In genomic region chr17:9021158-9021984, GRCh38 we compare ENCODE assay signal across 8 cellular contexts. TPM values are rescaled to one million over a fixed set of nuclear protein-coding genes. Genes with fewer than 3 reads are reported as not detected.
DNase-seq lines count a peak whose midpoint lies in the region; ATAC-seq and TF ChIP-seq lines count a peak whose summit lies in the region.

Gene NTN1, plus strand, starts transcription at chr17:9021510. Its CDS starts 864 bp downstream, at chr17:9022374.

- H3K4me3 Mint-ChIP-seq in activated CD8-positive, alpha-beta T cell treated with anti-CD3 and anti-CD28 coated beads for 36 hours = peak within 1 kb of the TSS; percentile 79
- peak within 1 kb of the TSS; percentile 79 for H3K4me3 Mint-ChIP-seq in endothelial cell (ENCODE audit: unreplicated experiment)

- peaks cover 51% of the 10 kb centered on the region for H3K27me3 Mint-ChIP-seq in activated CD8-positive, alpha-beta T cell treated with anti-CD3 and anti-CD28 coated beads for 36 hours
- H3K27me3 Mint-ChIP-seq in endothelial cell (ENCODE audit: unreplicated experiment) = peaks cover 16% of the 10 kb centered on the region

- peaks cover 7% of the 10 kb centered on the region for H3K4me1 Mint-ChIP-seq in activated CD8-positive, alpha-beta T cell treated with anti-CD3 and anti-CD28 coated beads for 36 hours (ENCODE audit: low read depth)
- H3K4me1 Mint-ChIP-seq in endothelial cell (ENCODE audit: unreplicated experiment) = peaks cover 11% of the 10 kb centered on the region

- CTCF ChIA-PET in AG04449 (lab: Yijun Ruan, JAX) = no interaction called here
- CTCF ChIA-PET in activated CD8-positive, alpha-beta T cell treated with anti-CD3 and anti-CD28 coated beads for 36 hours (lab: Charles Lee) = interaction anchor here (1.5 to 2.3 kb wide), 3 partner anchors 17 to 508 kb away, joined by 4 to 9 read pairs (median 6); no protein-coding TSS in a partner anchor

- no peaks in the 10 kb centered on the region for H3K9me3 Mint-ChIP-seq in activated CD8-positive, alpha-beta T cell treated with anti-CD3 and anti-CD28 coated beads for 36 hours
- H3K9me3 Mint-ChIP-seq in endothelial cell (ENCODE audit: unreplicated experiment) = no peaks in the 10 kb centered on the region

- in situ Hi-C loops in KBM-7 (cut with MboI; ENCODE audit: low pct_unique_long_range_greater_than_20kb, low sequenced_read_pairs) = no loop called here

- TF ChIP-seq CTCF in AG04449 (IDR thresholded peaks at IDR 0.05; ENCODE audit: insufficient read depth, low read length, missing control alignments) = no peak
- TF ChIP-seq CTCF in activated CD8-positive, alpha-beta T cell treated with anti-CD3 and anti-CD28 coated beads for 36 hours (IDR thresholded peaks at IDR 0.05) = no peak
- no peak for TF ChIP-seq CTCF in endothelial cell (IDR thresholded peaks at IDR 0.05; ENCODE audit: unreplicated experiment)

- POLR2A ChIA-PET in AG04449 (lab: Yijun Ruan, JAX) = no interaction called here
- POLR2A ChIA-PET in activated CD8-positive, alpha-beta T cell treated with anti-CD3 and anti-CD28 coated beads for 36 hours (lab: Charles Lee) = interaction anchor here (0.6 kb wide), 1 partner anchor 11 kb away, joined by 3 read pairs; no protein-coding TSS in a partner anchor

- ATAC-seq in GM19328 (IDR thresholded peaks at IDR 0.05; ENCODE audit: unreplicated experiment) = peak; percentile 57
- ATAC-seq in activated CD8-positive, alpha-beta T cell treated with anti-CD3 and anti-CD28 coated beads for 36 hours = peak; percentile 82

- H3K36me3 Mint-ChIP-seq in activated CD8-positive, alpha-beta T cell treated with anti-CD3 and anti-CD28 coated beads for 36 hours (ENCODE audit: low read depth) = no peaks in the 10 kb centered on the region
- peaks cover 6% of the 10 kb centered on the region for H3K36me3 Mint-ChIP-seq in endothelial cell (ENCODE audit: low read depth, unreplicated experiment)

- peak within 1 kb of the TSS; percentile 48 for H3K4me3 ChIP-seq in AG04449 (ENCODE audit: low read depth, low read length)

- H3K27ac Mint-ChIP-seq in activated CD8-positive, alpha-beta T cell treated with anti-CD3 and anti-CD28 coated beads for 36 hours = no peak within 1 kb of the TSS
- H3K27ac Mint-ChIP-seq in endothelial cell (ENCODE audit: unreplicated experiment) = no peak within 1 kb of the TSS

- intact Hi-C loops in activated CD8-positive, alpha-beta T cell treated with anti-CD3 and anti-CD28 coated beads for 36 hours (cut with micrococcal nuclease) = loop anchor here (10.0 kb wide), 1 partner anchor 623 kb away; the partner anchor contains the start of gene USP43

- no peak for DNase-seq in AG04449 (ENCODE audit: low read depth, low spot score)
- peak; percentile 57 for DNase-seq in KBM-7
- peak; percentile 72 for DNase-seq in activated CD8-positive, alpha-beta T cell treated with anti-CD3 and anti-CD28 coated beads for 36 hours
- DNase-seq in endothelial cell (ENCODE audit: low spot score) = peak; percentile 55
- DNase-seq in mucosa of gallbladder (ENCODE audit: low spot score) = no peak
- peak; percentile 27 to 68 for DNase-seq in stimulated activated CD8-positive, alpha-beta memory T cell treated with anti-CD3 and anti-CD28 coated beads, Interleukin-7, amount 100 ng/mL, for 4 hours (ENCODE audit: low read depth in 2 of 2)
- DNase-seq in superior temporal gyrus (ENCODE audit: extremely low spot score) = no peak

RNA-seq across cellular contexts. Expression of gene NTN1, which starts in this region (rescaled TPM):
- 1 to 10 TPM; 1.2 to 1.3 TPM for total RNA-seq in activated CD8-positive, alpha-beta T cell treated with anti-CD3 and anti-CD28 coated beads for 36 hours
- total RNA-seq in endothelial cell (ENCODE audit: unreplicated experiment) (6.6 TPM), mucosa of gallbladder (33.1 TPM)

Comparison
In these comparisons a context has a peak if more than half of its experiments do, and no peak if none do; other contexts are left out.
1. DNase-seq: peak in KBM-7 (single experiment), activated CD8-positive, alpha-beta T cell treated with anti-CD3 and anti-CD28 coated beads for 36 hours (single experiment), endothelial cell (single experiment) and stimulated activated CD8-positive, alpha-beta memory T cell treated with anti-CD3 and anti-CD28 coated beads, Interleukin-7, amount 100 ng/mL, for 4 hours (2 of 2); none in AG04449 (single experiment), mucosa of gallbladder (single experiment) and superior temporal gyrus (single experiment).